18 cellular contexts compared by ENCODE assay signal in genomic region chr9:81832571-81833285, GRCh38.
"Had no signal": no experiment of that assay in that cellular context is flagged by ENCODE, and none has a peak within 500 bp of the region (broad histone marks: within the 10 kb centered on the region; RNA-seq: fewer than 3 reads in every experiment).

No MANE protein-coding gene starts in this region.

- H3K9me3 Mint-ChIP-seq: activated naive CD4-positive, alpha-beta T cell treated with anti-CD3 and anti-CD28 coated beads for 36 hours; activated naive CD8-positive, alpha-beta T cell treated with anti-CD3 and anti-CD28 coated beads, Interleukin-2, amount 50 U/mL, for 24 hours; activated T-helper 2 cell treated with anti-CD3 and anti-CD28 coated beads, Interferon-gamma antibody, Interleukin-2, Interleukin-4, amounts not matched to agents 10 μg/mL and 5 μg/mL and 100 μg/mL, durations not matched to agents 14 hours and 24 hours and 36 hours had no signal

- ATAC-seq: activated naive CD8-positive, alpha-beta T cell treated with anti-CD3 and anti-CD28 coated beads, Interleukin-2, amount 50 U/mL, for 24 hours; esophagus mucosa; naive thymus-derived CD4-positive, alpha-beta T cell had no signal

- H3K27ac ChIP-seq: colonic mucosa, neutrophil, parathyroid adenoma, upper lobe of left lung had no signal

- H3K9ac ChIP-seq: parathyroid adenoma had no signal

- DNase-seq: activated CD4-positive, CD25-positive, alpha-beta regulatory T cell treated with anti-CD3 and anti-CD28 coated beads, Interleukin-2, amount 50 U/mL, for 72 hours; activated naive CD4-positive, alpha-beta T cell treated with anti-CD3 and anti-CD28 coated beads for 36 hours; activated naive CD8-positive, alpha-beta T cell treated with anti-CD3 and anti-CD28 coated beads, Interleukin-2, amount 50 U/mL, for 24 hours; activated T-cell treated with anti-CD3 and anti-CD28 coated beads, Interleukin-2, amount 50 U/mL, for 1 hour; central memory CD4-positive, alpha-beta T cell; colonic mucosa; naive thymus-derived CD4-positive, alpha-beta T cell; stimulated activated CD4-positive, alpha-beta T cell treated with anti-CD3 and anti-CD28 coated beads, Interleukin-15, amount 100 ng/mL, for 24 hours; stimulated activated CD4-positive, alpha-beta T cell treated with anti-CD3 and anti-CD28 coated beads, Interleukin-4, amount 100 ng/mL, for 1 hour; stimulated activated naive CD4-positive, alpha-beta T cell treated with Interleukin-2 at 50 U/mL for 16 hours; T-helper 1 cell; T1000; upper lobe of left lung had no signal

- H2AFZ ChIP-seq: parathyroid adenoma had no signal

- H3K4me1 ChIP-seq: colonic mucosa, parathyroid adenoma, upper lobe of left lung had no signal

- H3K27me3 Mint-ChIP-seq: activated naive CD8-positive, alpha-beta T cell treated with anti-CD3 and anti-CD28 coated beads, Interleukin-2, amount 50 U/mL, for 24 hours had no signal

- H3K79me2 ChIP-seq: parathyroid adenoma had no signal

- H3K36me3 ChIP-seq: colonic mucosa, neutrophil, upper lobe of left lung had no signal

- H3K27ac Mint-ChIP-seq: activated naive CD4-positive, alpha-beta T cell treated with anti-CD3 and anti-CD28 coated beads for 36 hours; activated naive CD8-positive, alpha-beta T cell treated with anti-CD3 and anti-CD28 coated beads, Interleukin-2, amount 50 U/mL, for 24 hours; activated T-helper 2 cell treated with anti-CD3 and anti-CD28 coated beads, Interferon-gamma antibody, Interleukin-2, Interleukin-4, amounts not matched to agents 10 μg/mL and 5 μg/mL and 100 μg/mL, durations not matched to agents 14 hours and 24 hours and 36 hours; naive thymus-derived CD4-positive, alpha-beta T cell had no signal

- H3K9me3 ChIP-seq: colonic mucosa, neutrophil, upper lobe of left lung had no signal

- H3K4me3 Mint-ChIP-seq: activated naive CD4-positive, alpha-beta T cell treated with anti-CD3 and anti-CD28 coated beads for 36 hours; activated naive CD8-positive, alpha-beta T cell treated with anti-CD3 and anti-CD28 coated beads, Interleukin-2, amount 50 U/mL, for 24 hours; naive thymus-derived CD4-positive, alpha-beta T cell had no signal

- H3K27me3 ChIP-seq: colonic mucosa, neutrophil, upper lobe of left lung had no signal

- H3K36me3 Mint-ChIP-seq: naive thymus-derived CD4-positive, alpha-beta T cell had no signal

- H3K4me1 Mint-ChIP-seq: naive thymus-derived CD4-positive, alpha-beta T cell had no signal

- H3K4me3 ChIP-seq: colonic mucosa, skin epidermis, upper lobe of left lung had no signal
